1 cellular context compared by ENCODE assay signal in the genomic region with DNA sequence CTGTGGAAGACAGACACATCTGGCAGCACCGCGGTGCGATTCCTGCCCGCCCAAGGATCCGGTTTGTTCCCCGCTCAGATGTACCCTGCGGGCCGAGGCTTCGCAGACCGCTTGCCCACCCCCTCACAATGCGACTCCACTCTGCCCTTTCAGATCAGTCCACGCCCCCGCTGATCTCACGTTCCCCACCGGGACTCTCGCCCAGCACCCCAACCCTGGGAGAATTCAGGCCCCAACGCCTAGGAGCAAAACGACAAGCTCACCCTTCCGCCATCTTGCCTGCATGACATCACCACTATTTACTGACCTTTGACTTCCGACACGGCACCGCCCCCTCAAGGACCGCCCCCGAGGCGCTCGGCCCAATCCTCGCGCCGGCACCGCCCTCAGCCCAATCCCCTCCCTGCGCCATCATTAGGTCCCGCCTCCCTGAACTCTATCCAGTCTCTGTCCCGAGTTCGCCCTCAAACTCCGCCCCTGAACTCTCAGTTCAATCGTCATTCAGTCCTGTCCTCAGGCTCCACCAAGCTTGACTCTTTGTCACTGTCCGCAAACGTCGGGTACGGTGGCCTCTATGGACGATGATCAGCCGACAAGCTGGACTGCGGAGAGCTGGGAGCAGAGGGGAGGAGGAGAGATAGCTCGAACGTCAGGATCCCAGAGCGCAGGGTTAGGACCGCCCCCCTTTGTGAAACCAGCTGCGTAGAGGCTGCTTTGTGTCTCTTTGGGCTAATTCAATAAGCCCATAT.
TF ChIP-seq lines count a peak whose summit lies in the region.

A gene with protein sequence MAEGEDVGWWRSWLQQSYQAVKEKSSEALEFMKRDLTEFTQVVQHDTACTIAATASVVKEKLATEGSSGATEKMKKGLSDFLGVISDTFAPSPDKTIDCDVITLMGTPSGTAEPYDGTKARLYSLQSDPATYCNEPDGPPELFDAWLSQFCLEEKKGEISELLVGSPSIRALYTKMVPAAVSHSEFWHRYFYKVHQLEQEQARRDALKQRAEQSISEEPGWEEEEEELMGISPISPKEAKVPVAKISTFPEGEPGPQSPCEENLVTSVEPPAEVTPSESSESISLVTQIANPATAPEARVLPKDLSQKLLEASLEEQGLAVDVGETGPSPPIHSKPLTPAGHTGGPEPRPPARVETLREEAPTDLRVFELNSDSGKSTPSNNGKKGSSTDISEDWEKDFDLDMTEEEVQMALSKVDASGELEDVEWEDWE (minus strand): TSS at position 301 of the 749 bp plus-strand sequence. CDS start 27 bp downstream, at position 274.

TF ChIP-seq in HEK293, 187 proteins besides CTCF, POLR2A, EP300 and RAD21 (continued from another document and continues in another):
- TF ChIP-seq, protein P1, sequence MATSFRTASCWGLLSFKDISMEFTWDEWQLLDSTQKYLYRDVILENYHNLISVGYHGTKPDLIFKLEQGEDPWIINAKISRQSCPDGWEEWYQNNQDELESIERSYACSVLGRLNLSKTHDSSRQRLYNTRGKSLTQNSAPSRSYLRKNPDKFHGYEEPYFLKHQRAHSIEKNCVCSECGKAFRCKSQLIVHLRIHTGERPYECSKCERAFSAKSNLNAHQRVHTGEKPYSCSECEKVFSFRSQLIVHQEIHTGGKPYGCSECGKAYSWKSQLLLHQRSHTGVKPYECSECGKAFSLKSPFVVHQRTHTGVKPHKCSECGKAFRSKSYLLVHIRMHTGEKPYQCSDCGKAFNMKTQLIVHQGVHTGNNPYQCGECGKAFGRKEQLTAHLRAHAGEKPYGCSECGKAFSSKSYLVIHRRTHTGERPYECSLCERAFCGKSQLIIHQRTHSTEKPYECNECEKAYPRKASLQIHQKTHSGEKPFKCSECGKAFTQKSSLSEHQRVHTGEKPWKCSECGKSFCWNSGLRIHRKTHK (tag by site-specific recombination; IDR thresholded peaks at IDR 0.05) = no peak
- TF ChIP-seq SALL2 (tag by site-specific recombination; IDR thresholded peaks at IDR 0.05; ENCODE audit: borderline replicate concordance) (no peak), ZNF223 (tag by site-specific recombination; IDR thresholded peaks at IDR 0.05) (no peak), ZEB2 (tag by site-specific recombination; IDR thresholded peaks at IDR 0.05) (peak; percentile 80; the same call in 1 of the 2 replicates), ZNF621 (tag by site-specific recombination; IDR thresholded peaks at IDR 0.05) (no peak), ZFP41 (tag by site-specific recombination; IDR thresholded peaks at IDR 0.05; ENCODE audit: borderline replicate concordance) (no peak), ZNF561 (tag by site-specific recombination; IDR thresholded peaks at IDR 0.05; ENCODE audit: borderline replicate concordance) (no peak; the same call in 1 of the 2 replicates), GLI2 (tag by site-specific recombination; IDR thresholded peaks at IDR 0.05; ENCODE audit: borderline replicate concordance, low read depth) (no peak), MZF1 (tag by site-specific recombination; IDR thresholded peaks at IDR 0.05; ENCODE audit: borderline replicate concordance) (no peak), HOXC10 (CRISPR knock-in tag; IDR thresholded peaks at IDR 0.05) (no peak), ZNF549 (tag by site-specific recombination; IDR thresholded peaks at IDR 0.05) (no peak), ZNF629 (tag by site-specific recombination; IDR thresholded peaks at IDR 0.05) (peak; percentile 92), KLF7 (tag by site-specific recombination; IDR thresholded peaks at IDR 0.05; ENCODE audit: borderline replicate concordance) (peak; percentile 86), ZNF654 (tag by site-specific recombination; IDR thresholded peaks at IDR 0.05; ENCODE audit: low read depth) (no peak), KLF10 (tag by site-specific recombination; IDR thresholded peaks at IDR 0.05) (peak; percentile 78; the same call in 1 of the 2 replicates), ZNF623 (tag by site-specific recombination; IDR thresholded peaks at IDR 0.05) (0 out of 2 replicates have a peak, but pooled peaks have one; percentile 16), ZNF529 (tag by site-specific recombination; IDR thresholded peaks at IDR 0.05; ENCODE audit: insufficient replicate concordance) (no peak), ZNF23 (tag by site-specific recombination; IDR thresholded peaks at IDR 0.05; ENCODE audit: borderline replicate concordance) (no peak), ZNF302 (tag by site-specific recombination; IDR thresholded peaks at IDR 0.05; ENCODE audit: low read depth) (no peak), ZNF843 (tag by site-specific recombination; IDR thresholded peaks at IDR 0.05) (peak; percentile 78; the same call in 1 of the 2 replicates), ZNF785 (tag by site-specific recombination; IDR thresholded peaks at IDR 0.05) (no peak), ZNF555 (tag by site-specific recombination; conservative IDR thresholded peaks at IDR 0.05) (no peak), ZBTB20 (tag by site-specific recombination; IDR thresholded peaks at IDR 0.05) (peak; percentile 98), ZNF132 (tag by site-specific recombination; IDR thresholded peaks at IDR 0.05; ENCODE audit: borderline replicate concordance) (no peak), ZNF792 (tag by site-specific recombination; IDR thresholded peaks at IDR 0.05) (0 out of 2 replicates have a peak, but pooled peaks have one; percentile 52), ZFHX2 (tag by site-specific recombination; conservative IDR thresholded peaks at IDR 0.05) (peak; percentile 88), ZNF416 (tag by site-specific recombination; IDR thresholded peaks at IDR 0.05) (no peak), ZNF560 (tag by site-specific recombination; IDR thresholded peaks at IDR 0.05; ENCODE audit: borderline replicate concordance) (no peak), ZNF140 (tag by site-specific recombination; IDR thresholded peaks at IDR 0.05) (no peak), ZNF174 (tag by site-specific recombination; IDR thresholded peaks at IDR 0.05) (no peak), ZNF121 (tag by site-specific recombination; IDR thresholded peaks at IDR 0.05) (no peak), KLF1 (tag by site-specific recombination; IDR thresholded peaks at IDR 0.05) (peak; percentile 93), ZNF157 (tag by site-specific recombination; IDR thresholded peaks at IDR 0.05) (no peak), ZNF670 (tag by site-specific recombination; IDR thresholded peaks at IDR 0.05; ENCODE audit: low read depth) (no peak), ZNF571 (tag by site-specific recombination; IDR thresholded peaks at IDR 0.05) (no peak), ZNF24 (tag by site-specific recombination; IDR thresholded peaks at IDR 0.05) (peak; percentile 8)
- TF ChIP-seq, protein P2, sequence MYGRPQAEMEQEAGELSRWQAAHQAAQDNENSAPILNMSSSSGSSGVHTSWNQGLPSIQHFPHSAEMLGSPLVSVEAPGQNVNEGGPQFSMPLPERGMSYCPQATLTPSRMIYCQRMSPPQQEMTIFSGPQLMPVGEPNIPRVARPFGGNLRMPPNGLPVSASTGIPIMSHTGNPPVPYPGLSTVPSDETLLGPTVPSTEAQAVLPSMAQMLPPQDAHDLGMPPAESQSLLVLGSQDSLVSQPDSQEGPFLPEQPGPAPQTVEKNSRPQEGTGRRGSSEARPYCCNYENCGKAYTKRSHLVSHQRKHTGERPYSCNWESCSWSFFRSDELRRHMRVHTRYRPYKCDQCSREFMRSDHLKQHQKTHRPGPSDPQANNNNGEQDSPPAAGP (tag by site-specific recombination; IDR thresholded peaks at IDR 0.05) = peak; percentile 65; the same call in 1 of the 2 replicates
- TF ChIP-seq, protein P3, sequence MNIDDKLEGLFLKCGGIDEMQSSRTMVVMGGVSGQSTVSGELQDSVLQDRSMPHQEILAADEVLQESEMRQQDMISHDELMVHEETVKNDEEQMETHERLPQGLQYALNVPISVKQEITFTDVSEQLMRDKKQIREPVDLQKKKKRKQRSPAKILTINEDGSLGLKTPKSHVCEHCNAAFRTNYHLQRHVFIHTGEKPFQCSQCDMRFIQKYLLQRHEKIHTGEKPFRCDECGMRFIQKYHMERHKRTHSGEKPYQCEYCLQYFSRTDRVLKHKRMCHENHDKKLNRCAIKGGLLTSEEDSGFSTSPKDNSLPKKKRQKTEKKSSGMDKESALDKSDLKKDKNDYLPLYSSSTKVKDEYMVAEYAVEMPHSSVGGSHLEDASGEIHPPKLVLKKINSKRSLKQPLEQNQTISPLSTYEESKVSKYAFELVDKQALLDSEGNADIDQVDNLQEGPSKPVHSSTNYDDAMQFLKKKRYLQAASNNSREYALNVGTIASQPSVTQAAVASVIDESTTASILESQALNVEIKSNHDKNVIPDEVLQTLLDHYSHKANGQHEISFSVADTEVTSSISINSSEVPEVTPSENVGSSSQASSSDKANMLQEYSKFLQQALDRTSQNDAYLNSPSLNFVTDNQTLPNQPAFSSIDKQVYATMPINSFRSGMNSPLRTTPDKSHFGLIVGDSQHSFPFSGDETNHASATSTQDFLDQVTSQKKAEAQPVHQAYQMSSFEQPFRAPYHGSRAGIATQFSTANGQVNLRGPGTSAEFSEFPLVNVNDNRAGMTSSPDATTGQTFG (tag by site-specific recombination; IDR thresholded peaks at IDR 0.05; ENCODE audit: borderline replicate concordance) = no peak
- TF ChIP-seq, protein P4, sequence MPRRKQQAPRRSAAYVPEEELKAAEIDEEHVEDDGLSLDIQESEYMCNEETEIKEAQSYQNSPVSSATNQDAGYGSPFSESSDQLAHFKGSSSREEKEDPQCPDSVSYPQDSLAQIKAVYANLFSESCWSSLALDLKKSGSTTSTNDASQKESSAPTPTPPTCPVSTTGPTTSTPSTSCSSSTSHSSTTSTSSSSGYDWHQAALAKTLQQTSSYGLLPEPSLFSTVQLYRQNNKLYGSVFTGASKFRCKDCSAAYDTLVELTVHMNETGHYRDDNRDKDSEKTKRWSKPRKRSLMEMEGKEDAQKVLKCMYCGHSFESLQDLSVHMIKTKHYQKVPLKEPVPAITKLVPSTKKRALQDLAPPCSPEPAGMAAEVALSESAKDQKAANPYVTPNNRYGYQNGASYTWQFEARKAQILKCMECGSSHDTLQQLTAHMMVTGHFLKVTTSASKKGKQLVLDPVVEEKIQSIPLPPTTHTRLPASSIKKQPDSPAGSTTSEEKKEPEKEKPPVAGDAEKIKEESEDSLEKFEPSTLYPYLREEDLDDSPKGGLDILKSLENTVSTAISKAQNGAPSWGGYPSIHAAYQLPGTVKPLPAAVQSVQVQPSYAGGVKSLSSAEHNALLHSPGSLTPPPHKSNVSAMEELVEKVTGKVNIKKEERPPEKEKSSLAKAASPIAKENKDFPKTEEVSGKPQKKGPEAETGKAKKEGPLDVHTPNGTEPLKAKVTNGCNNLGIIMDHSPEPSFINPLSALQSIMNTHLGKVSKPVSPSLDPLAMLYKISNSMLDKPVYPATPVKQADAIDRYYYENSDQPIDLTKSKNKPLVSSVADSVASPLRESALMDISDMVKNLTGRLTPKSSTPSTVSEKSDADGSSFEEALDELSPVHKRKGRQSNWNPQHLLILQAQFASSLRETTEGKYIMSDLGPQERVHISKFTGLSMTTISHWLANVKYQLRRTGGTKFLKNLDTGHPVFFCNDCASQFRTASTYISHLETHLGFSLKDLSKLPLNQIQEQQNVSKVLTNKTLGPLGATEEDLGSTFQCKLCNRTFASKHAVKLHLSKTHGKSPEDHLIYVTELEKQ (tag by site-specific recombination; IDR thresholded peaks at IDR 0.05; ENCODE audit: borderline replicate concordance) = peak; percentile 38; the same call in 1 of the 2 replicates
- TF ChIP-seq, protein P5, sequence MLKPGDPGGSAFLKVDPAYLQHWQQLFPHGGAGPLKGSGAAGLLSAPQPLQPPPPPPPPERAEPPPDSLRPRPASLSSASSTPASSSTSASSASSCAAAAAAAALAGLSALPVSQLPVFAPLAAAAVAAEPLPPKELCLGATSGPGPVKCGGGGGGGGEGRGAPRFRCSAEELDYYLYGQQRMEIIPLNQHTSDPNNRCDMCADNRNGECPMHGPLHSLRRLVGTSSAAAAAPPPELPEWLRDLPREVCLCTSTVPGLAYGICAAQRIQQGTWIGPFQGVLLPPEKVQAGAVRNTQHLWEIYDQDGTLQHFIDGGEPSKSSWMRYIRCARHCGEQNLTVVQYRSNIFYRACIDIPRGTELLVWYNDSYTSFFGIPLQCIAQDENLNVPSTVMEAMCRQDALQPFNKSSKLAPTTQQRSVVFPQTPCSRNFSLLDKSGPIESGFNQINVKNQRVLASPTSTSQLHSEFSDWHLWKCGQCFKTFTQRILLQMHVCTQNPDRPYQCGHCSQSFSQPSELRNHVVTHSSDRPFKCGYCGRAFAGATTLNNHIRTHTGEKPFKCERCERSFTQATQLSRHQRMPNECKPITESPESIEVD (tag by site-specific recombination; IDR thresholded peaks at IDR 0.05) = no peak
- TF ChIP-seq, protein P6, sequence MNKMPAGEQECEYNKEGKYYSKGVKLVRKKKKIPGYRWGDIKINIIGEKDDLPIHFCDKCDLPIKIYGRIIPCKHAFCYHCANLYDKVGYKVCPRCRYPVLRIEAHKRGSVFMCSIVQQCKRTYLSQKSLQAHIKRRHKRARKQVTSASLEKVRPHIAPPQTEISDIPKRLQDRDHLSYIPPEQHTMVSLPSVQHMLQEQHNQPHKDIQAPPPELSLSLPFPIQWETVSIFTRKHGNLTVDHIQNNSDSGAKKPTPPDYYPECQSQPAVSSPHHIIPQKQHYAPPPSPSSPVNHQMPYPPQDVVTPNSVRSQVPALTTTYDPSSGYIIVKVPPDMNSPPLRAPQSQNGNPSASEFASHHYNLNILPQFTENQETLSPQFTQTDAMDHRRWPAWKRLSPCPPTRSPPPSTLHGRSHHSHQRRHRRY (tag by site-specific recombination; IDR thresholded peaks at IDR 0.05) = no peak
- TF ChIP-seq, protein P7, sequence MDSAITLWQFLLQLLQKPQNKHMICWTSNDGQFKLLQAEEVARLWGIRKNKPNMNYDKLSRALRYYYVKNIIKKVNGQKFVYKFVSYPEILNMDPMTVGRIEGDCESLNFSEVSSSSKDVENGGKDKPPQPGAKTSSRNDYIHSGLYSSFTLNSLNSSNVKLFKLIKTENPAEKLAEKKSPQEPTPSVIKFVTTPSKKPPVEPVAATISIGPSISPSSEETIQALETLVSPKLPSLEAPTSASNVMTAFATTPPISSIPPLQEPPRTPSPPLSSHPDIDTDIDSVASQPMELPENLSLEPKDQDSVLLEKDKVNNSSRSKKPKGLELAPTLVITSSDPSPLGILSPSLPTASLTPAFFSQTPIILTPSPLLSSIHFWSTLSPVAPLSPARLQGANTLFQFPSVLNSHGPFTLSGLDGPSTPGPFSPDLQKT (IDR thresholded peaks at IDR 0.05; ENCODE audit: borderline replicate concordance, low read depth, low read length) = no peak
- TF ChIP-seq, protein P8, sequence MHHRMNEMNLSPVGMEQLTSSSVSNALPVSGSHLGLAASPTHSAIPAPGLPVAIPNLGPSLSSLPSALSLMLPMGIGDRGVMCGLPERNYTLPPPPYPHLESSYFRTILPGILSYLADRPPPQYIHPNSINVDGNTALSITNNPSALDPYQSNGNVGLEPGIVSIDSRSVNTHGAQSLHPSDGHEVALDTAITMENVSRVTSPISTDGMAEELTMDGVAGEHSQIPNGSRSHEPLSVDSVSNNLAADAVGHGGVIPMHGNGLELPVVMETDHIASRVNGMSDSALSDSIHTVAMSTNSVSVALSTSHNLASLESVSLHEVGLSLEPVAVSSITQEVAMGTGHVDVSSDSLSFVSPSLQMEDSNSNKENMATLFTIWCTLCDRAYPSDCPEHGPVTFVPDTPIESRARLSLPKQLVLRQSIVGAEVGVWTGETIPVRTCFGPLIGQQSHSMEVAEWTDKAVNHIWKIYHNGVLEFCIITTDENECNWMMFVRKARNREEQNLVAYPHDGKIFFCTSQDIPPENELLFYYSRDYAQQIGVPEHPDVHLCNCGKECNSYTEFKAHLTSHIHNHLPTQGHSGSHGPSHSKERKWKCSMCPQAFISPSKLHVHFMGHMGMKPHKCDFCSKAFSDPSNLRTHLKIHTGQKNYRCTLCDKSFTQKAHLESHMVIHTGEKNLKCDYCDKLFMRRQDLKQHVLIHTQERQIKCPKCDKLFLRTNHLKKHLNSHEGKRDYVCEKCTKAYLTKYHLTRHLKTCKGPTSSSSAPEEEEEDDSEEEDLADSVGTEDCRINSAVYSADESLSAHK (tag by site-specific recombination; IDR thresholded peaks at IDR 0.05) = 0 out of 2 replicates have a peak, but pooled peaks have one; percentile 30
